In genomic region chr3:133452603-133453313, GRCh38 we compare ENCODE assay signal across 1 cellular context.
A peak's percentile ranks its signal among the peaks of the same experiment; 100 is the strongest.
TF ChIP-seq lines count a peak whose summit lies in the region.

No MANE protein-coding gene starts in this region.

TF ChIP-seq in HepG2, 621 proteins besides CTCF, POLR2A, EP300 and RAD21 (continued from another document):
- TF ChIP-seq BATF2 (CRISPR knock-in tag; IDR thresholded peaks at IDR 0.05) (no peak), ZBTB42 (CRISPR knock-in tag; IDR thresholded peaks at IDR 0.05) (no peak), MAFK (conservative IDR thresholded peaks at IDR 0.05 in 1 of 2, IDR thresholded peaks at IDR 0.05 in 1 of 2; ENCODE audit: low read length in 2 of 2) (peak; percentile 13 to 28; a peak in 1 of 4 replicates), CAMTA2 (CRISPR knock-in tag; IDR thresholded peaks at IDR 0.05; ENCODE audit: borderline replicate concordance) (no peak), FOXO1 (CRISPR knock-in tag; IDR thresholded peaks at IDR 0.05) (0 out of 2 replicates have a peak, but pooled peaks have one; percentile 26), ZBTB21 (CRISPR knock-in tag; IDR thresholded peaks at IDR 0.05) (no peak), FOXA3 (CRISPR knock-in tag; IDR thresholded peaks at IDR 0.05) (peak; percentile 42; the same call in 1 of the 2 replicates), HMGA1 (CRISPR knock-in tag; conservative IDR thresholded peaks at IDR 0.05) (no peak), RCOR2 (CRISPR knock-in tag; IDR thresholded peaks at IDR 0.05) (no peak), ZFYVE20 (CRISPR knock-in tag; IDR thresholded peaks at IDR 0.05; ENCODE audit: borderline replicate concordance, low read depth) (no peak), LRRFIP1 (CRISPR knock-in tag; conservative IDR thresholded peaks at IDR 0.05) (no peak), FUBP1 (CRISPR knock-in tag; IDR thresholded peaks at IDR 0.05; ENCODE audit: borderline replicate concordance) (no peak), TEAD3 (CRISPR knock-in tag; optimal IDR thresholded peaks at IDR 0.05; ENCODE audit: borderline replicate concordance) (peak; percentile 42), SMYD3 (CRISPR knock-in tag; IDR thresholded peaks at IDR 0.05) (no peak), ATF3 (CRISPR knock-in tag; IDR thresholded peaks at IDR 0.05) (no peak), SP1 (IDR thresholded peaks at IDR 0.05) (no peak), SP1 (CRISPR knock-in tag; IDR thresholded peaks at IDR 0.05) (no peak), SATB2 (CRISPR knock-in tag; IDR thresholded peaks at IDR 0.05) (no peak), MBD4 (IDR thresholded peaks at IDR 0.05; ENCODE audit: borderline replicate concordance, low read length) (no peak), ZNF510 (CRISPR knock-in tag; IDR thresholded peaks at IDR 0.05; ENCODE audit: low read depth) (no peak), ARID3A (IDR thresholded peaks at IDR 0.05; ENCODE audit: low read depth, low read length) (peak; percentile 67), FOXA1 (IDR thresholded peaks at IDR 0.05) (no peak), FOXA1 (CRISPR knock-in tag; IDR thresholded peaks at IDR 0.05) (peak; percentile 47; the same call in 1 of the 2 replicates), SOX5 (CRISPR knock-in tag; IDR thresholded peaks at IDR 0.05; ENCODE audit: borderline replicate concordance) (peak; percentile 20; the same call in 1 of the 2 replicates), SMAD3 (CRISPR knock-in tag; IDR thresholded peaks at IDR 0.05) (no peak), TBX3 (IDR thresholded peaks at IDR 0.05; ENCODE audit: borderline replicate concordance) (no peak), MED13 (CRISPR knock-in tag; IDR thresholded peaks at IDR 0.05) (no peak), PLSCR1 (CRISPR knock-in tag; IDR thresholded peaks at IDR 0.05; ENCODE audit: borderline replicate concordance) (no peak), HOXA7 (CRISPR knock-in tag; IDR thresholded peaks at IDR 0.05) (no peak), UBTF (CRISPR knock-in tag; IDR thresholded peaks at IDR 0.05) (0 out of 2 replicates have a peak, but pooled peaks have one; percentile 30), THAP11 (CRISPR knock-in tag; IDR thresholded peaks at IDR 0.05) (no peak), ZNF609 (CRISPR knock-in tag; IDR thresholded peaks at IDR 0.05; ENCODE audit: borderline replicate concordance) (peak; percentile 50; the same call in 1 of the 2 replicates), HDAC2 (CRISPR knock-in tag; IDR thresholded peaks at IDR 0.05) (peak; percentile 53), CERS6 (CRISPR knock-in tag; IDR thresholded peaks at IDR 0.05) (no peak), PRMT3 (CRISPR knock-in tag; IDR thresholded peaks at IDR 0.05; ENCODE audit: borderline replicate concordance, low read depth) (no peak), ZNF337 (CRISPR knock-in tag; IDR thresholded peaks at IDR 0.05; ENCODE audit: borderline replicate concordance, low read depth) (no peak), KDM3A (CRISPR knock-in tag; IDR thresholded peaks at IDR 0.05; ENCODE audit: low read depth) (no peak), GLI4 (CRISPR knock-in tag; IDR thresholded peaks at IDR 0.05; ENCODE audit: borderline replicate concordance) (no peak), ARID5B (CRISPR knock-in tag; IDR thresholded peaks at IDR 0.05) (peak; percentile 32; the same call in 1 of the 2 replicates), HNF4A (CRISPR knock-in tag; IDR thresholded peaks at IDR 0.05) (peak; percentile 23; the same call in 1 of the 2 replicates), TEF (CRISPR knock-in tag; IDR thresholded peaks at IDR 0.05) (no peak)
